ENCODE assay signal across 20 cellular contexts in the genomic region with DNA sequence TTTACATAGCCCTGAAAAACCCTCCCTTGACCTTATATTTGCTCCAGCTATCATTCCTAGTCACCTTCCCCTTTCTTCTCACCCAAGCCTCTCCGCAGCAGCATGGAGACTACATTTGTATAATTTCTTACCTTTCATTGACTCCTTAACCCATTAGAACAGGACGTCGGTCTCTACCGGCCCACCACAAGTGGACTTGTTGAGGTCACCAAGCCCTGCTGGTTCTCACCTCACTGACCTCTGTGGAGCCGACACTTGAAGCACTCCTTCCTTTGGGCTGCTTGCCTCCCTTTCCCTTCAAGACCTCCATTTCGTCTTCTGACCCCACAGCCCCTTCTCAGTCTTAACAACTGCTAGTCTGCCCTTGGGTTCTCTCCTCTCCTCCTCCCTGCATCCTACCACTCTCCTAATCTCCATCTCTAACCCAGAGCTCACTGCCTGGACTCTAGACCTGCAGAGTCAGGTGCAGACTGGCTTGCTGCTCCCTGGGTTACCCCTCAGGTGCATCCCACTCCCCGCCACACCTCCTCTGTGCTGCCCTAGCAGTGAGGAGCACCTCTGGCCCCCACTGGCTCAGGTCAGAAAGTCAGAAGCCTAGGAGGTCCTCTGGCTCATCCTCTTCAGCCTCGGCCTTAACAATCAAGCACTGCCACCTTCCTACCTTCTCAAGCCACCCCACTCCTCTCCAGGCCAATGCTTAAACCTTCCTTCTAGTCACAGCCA. TPM values are rescaled to one million over a fixed set of nuclear protein-coding genes. Genes with fewer than 3 reads are reported as not detected.
A peak's percentile ranks its signal among the peaks of the same experiment; 100 is the strongest.
DNase-seq lines count a peak whose midpoint lies in the region; TF ChIP-seq lines count a peak whose summit lies in the region.
"Had no signal": no experiment of that assay in that cellular context is flagged by ENCODE, and none has a peak within 500 bp of the region (broad histone marks: within the 10 kb centered on the region; RNA-seq: fewer than 3 reads in every experiment).

No MANE protein-coding gene starts in this region.

- no peak for TF ChIP-seq EP300 in sigmoid colon (IDR thresholded peaks at IDR 0.05)

- WGBS in sigmoid colon, 2 donors: 86 to 92% methylated on average over 8 of the region's 8 CpGs
- WGBS in testis, 2 donors: 90 to 93% methylated on average over 8 of the region's 8 CpGs

- peak overlapping the region; percentile 83 for H3K27ac Mint-ChIP-seq in activated naive CD4-positive, alpha-beta T cell treated with anti-CD3 and anti-CD28 coated beads, Interleukin-2, amount 50 U/mL, for 24 hours
- no peak overlapping the region for H3K27ac Mint-ChIP-seq in activated naive CD4-positive, alpha-beta T cell treated with anti-CD3 and anti-CD28 coated beads, Interleukin-2, amount 10 ng/mL, durations not matched to agents 7 days and 5 days
- peak overlapping the region; percentile 83 for H3K27ac Mint-ChIP-seq in endothelial cell (ENCODE audit: unreplicated experiment)
- H3K27ac Mint-ChIP-seq: GM23338, HFFc6 had no signal

- TF ChIP-seq POLR2A in sigmoid colon (IDR thresholded peaks at IDR 0.05): no peak
- TF ChIP-seq POLR2A in testis (IDR thresholded peaks at IDR 0.05): no peak

- H3K36me3 Mint-ChIP-seq in activated naive CD4-positive, alpha-beta T cell treated with anti-CD3 and anti-CD28 coated beads, Interleukin-2, amount 50 U/mL, for 24 hours: no peaks in the 10 kb centered on the region
- no peaks in the 10 kb centered on the region for H3K36me3 Mint-ChIP-seq in activated naive CD4-positive, alpha-beta T cell treated with anti-CD3 and anti-CD28 coated beads, Interleukin-2, amount 10 ng/mL, durations not matched to agents 7 days and 5 days
- peaks cover 40% of the 10 kb centered on the region for H3K36me3 Mint-ChIP-seq in endothelial cell (ENCODE audit: low read depth, unreplicated experiment)

- H3K9me3 Mint-ChIP-seq in activated naive CD4-positive, alpha-beta T cell treated with anti-CD3 and anti-CD28 coated beads, Interleukin-2, amount 50 U/mL, for 24 hours: no peaks in the 10 kb centered on the region
- H3K9me3 Mint-ChIP-seq in activated naive CD4-positive, alpha-beta T cell treated with anti-CD3 and anti-CD28 coated beads, Interleukin-2, amount 10 ng/mL, durations not matched to agents 7 days and 5 days: no peaks in the 10 kb centered on the region
- no peaks in the 10 kb centered on the region for H3K9me3 Mint-ChIP-seq in endothelial cell (ENCODE audit: unreplicated experiment)
- H3K9me3 Mint-ChIP-seq: GM23338, H9, HFFc6 had no signal

- no peaks in the 10 kb centered on the region for H3K27me3 Mint-ChIP-seq in activated naive CD4-positive, alpha-beta T cell treated with anti-CD3 and anti-CD28 coated beads, Interleukin-2, amount 50 U/mL, for 24 hours
- H3K27me3 Mint-ChIP-seq in activated naive CD4-positive, alpha-beta T cell treated with anti-CD3 and anti-CD28 coated beads, Interleukin-2, amount 10 ng/mL, durations not matched to agents 7 days and 5 days: peaks cover under 1% of the 10 kb centered on the region
- H3K27me3 Mint-ChIP-seq in endothelial cell (ENCODE audit: unreplicated experiment): peaks cover 16% of the 10 kb centered on the region

- intact Hi-C loops in sigmoid colon (cut with DNase I): no loop called here
- intact Hi-C loops in testis (cut with DNase I; ENCODE audit: low total_unique reads): no loop called here

- no peak overlapping the region for H3K4me3 Mint-ChIP-seq in activated naive CD4-positive, alpha-beta T cell treated with anti-CD3 and anti-CD28 coated beads, Interleukin-2, amount 50 U/mL, for 24 hours
- H3K4me3 Mint-ChIP-seq in activated naive CD4-positive, alpha-beta T cell treated with anti-CD3 and anti-CD28 coated beads, Interleukin-2, amount 10 ng/mL, durations not matched to agents 7 days and 5 days: no peak overlapping the region
- peak overlapping the region; percentile 43 for H3K4me3 Mint-ChIP-seq in endothelial cell (ENCODE audit: unreplicated experiment)
- H3K4me3 Mint-ChIP-seq: GM23338, H9, HFFc6 had no signal

- POLR2A ChIA-PET in HEK293 (lab: Yijun Ruan, JAX): no interaction called here

- no peak for DNase-seq in activated naive CD4-positive, alpha-beta T cell treated with anti-CD3 and anti-CD28 coated beads, Interleukin-2, amount 10 ng/mL, durations not matched to agents 7 days and 5 days
- DNase-seq in endothelial cell (ENCODE audit: low spot score) (no peak), sigmoid colon (peak; percentile 57), testis (no peak)
- DNase-seq in activated CD4-positive, CD25-positive, alpha-beta regulatory T cell (lab: John Stamatoyannopoulos, UW): no peak
- DNase-seq in stimulated activated naive CD4-positive, alpha-beta T cell (lab: John Stamatoyannopoulos, UW): no peak
- DNase-seq: ACHN, DMS53, H9, HFFc6, KBM-7, NCI-H1694, NCI-H2029 treated with DMSO at 0.1 percent for 48 hours, NCI-H526 treated with DMSO at 0.1 percent for 48 hours, PC-9 had no signal

- H3K9me3 ChIP-seq in HEK293 (ENCODE audit: control insufficient read depth, insufficient read depth, low read depth, low read length) (no peaks in the 10 kb centered on the region), sigmoid colon (no peaks in the 10 kb centered on the region), testis (no peaks in the 10 kb centered on the region)
- H3K9me3 ChIP-seq: SJSA1 had no signal

- H3K4me3 ChIP-seq in HEK293 (ENCODE audit: low read depth, low read length): no peak overlapping the region
- H3K4me3 ChIP-seq in sigmoid colon: no peak overlapping the region
- no peak overlapping the region for H3K4me3 ChIP-seq in testis
- H3K4me3 ChIP-seq: GM23338, PC-9, SJSA1 had no signal

- no peak overlapping the region for H3K27ac ChIP-seq in HEK293 (ENCODE audit: extremely low read depth, low read depth, low read length)
- no peak overlapping the region for H3K27ac ChIP-seq in sigmoid colon
- no peak overlapping the region for H3K27ac ChIP-seq in testis
- H3K27ac ChIP-seq: 22Rv1, PC-9, SJSA1 had no signal

- CTCF ChIA-PET in activated naive CD4-positive, alpha-beta T cell treated with anti-CD3 and anti-CD28 coated beads, Interleukin-2, amount 10 ng/mL, durations not matched to agents 7 days and 5 days (lab: Charles Lee): no interaction called here
- CTCF ChIA-PET in HEK293 (lab: Yijun Ruan, JAX): interaction anchor here (0.5 to 0.8 kb wide), 3 partner anchors 9 to 141 kb away, joined by 3 to 5 read pairs (median 5); no protein-coding TSS in a partner anchor

- H3K4me1 ChIP-seq in HEK293 (ENCODE audit: control insufficient read depth, insufficient read depth, low read length) (no peaks in the 10 kb centered on the region; the same call in 1 of the 2 replicates), sigmoid colon (peaks cover 0 to 12% (median 10%) of the 10 kb centered on the region in 4 donors), testis (peaks cover 14% of the 10 kb centered on the region)

- TF ChIP-seq CTCF in HEK293 (tag by site-specific recombination; IDR thresholded peaks at IDR 0.05): no peak
- no peak for TF ChIP-seq CTCF in endothelial cell (IDR thresholded peaks at IDR 0.05; ENCODE audit: unreplicated experiment)
- no peak for TF ChIP-seq CTCF in sigmoid colon (IDR thresholded peaks at IDR 0.05)
- no peak for TF ChIP-seq CTCF in testis (IDR thresholded peaks at IDR 0.05)

- peaks cover 5% of the 10 kb centered on the region for H3K4me1 Mint-ChIP-seq in activated naive CD4-positive, alpha-beta T cell treated with anti-CD3 and anti-CD28 coated beads, Interleukin-2, amount 50 U/mL, for 24 hours
- H3K4me1 Mint-ChIP-seq in activated naive CD4-positive, alpha-beta T cell treated with anti-CD3 and anti-CD28 coated beads, Interleukin-2, amount 10 ng/mL, durations not matched to agents 7 days and 5 days: peaks cover 5% of the 10 kb centered on the region
- H3K4me1 Mint-ChIP-seq in endothelial cell (ENCODE audit: unreplicated experiment): peaks cover 5% of the 10 kb centered on the region

- peaks cover 0 to 80% of the 10 kb centered on the region in 2 experiments; a peak in 2 of 3 replicates for H3K36me3 ChIP-seq in HEK293 (ENCODE audit: control insufficient read depth in 2 of 2, insufficient read depth in 1 of 2, low read length in 2 of 2)
- H3K36me3 ChIP-seq in sigmoid colon: peaks cover 0 to 39% (median 4%) of the 10 kb centered on the region in 4 donors
- H3K36me3 ChIP-seq in testis (ENCODE audit: low read depth, missing control alignments): no peaks in the 10 kb centered on the region

- H3K27me3 ChIP-seq in sigmoid colon (no peaks in the 10 kb centered on the region), testis (no peaks in the 10 kb centered on the region)
- H3K27me3 ChIP-seq: SJSA1 had no signal

TF ChIP-seq in HEK293, 187 proteins besides CTCF, POLR2A, EP300 and RAD21:
- TF ChIP-seq KLF16 (tag by site-specific recombination; IDR thresholded peaks at IDR 0.05): 0 out of 2 replicates have a peak, but pooled peaks have one; percentile 16
- TF ChIP-seq ZNF302 (tag by site-specific recombination; IDR thresholded peaks at IDR 0.05; ENCODE audit: low read depth): no peak
- no peak for TF ChIP-seq ZBTB20 (tag by site-specific recombination; IDR thresholded peaks at IDR 0.05)

RNA-seq across cellular contexts. Expression of gene SFXN5, which starts 5.3 kb away (rescaled TPM):
- total RNA-seq in endothelial cell (ENCODE audit: unreplicated experiment) (29.8 TPM), sigmoid colon (10 to 100 TPM in 2 of 4 donors, 1 to 10 TPM in 2; 6.7 to 27.1 (median 10.4) TPM), testis (10 to 100 TPM; 25.4 to 32.2 TPM)
- polyA plus RNA-seq in sigmoid colon (10 to 100 TPM in 2 of 3 donors, 1 to 10 TPM in 1; 5.4 to 15.3 (median 12.4) TPM), testis (ENCODE audit: insufficient read depth, low read depth, low replicate concordance) (24.0 TPM)

RNA-seq across cellular contexts. Expression of gene RAB11FIP5, which starts 35.9 kb away (rescaled TPM):
- total RNA-seq in endothelial cell (ENCODE audit: unreplicated experiment) (27.8 TPM), sigmoid colon (10 to 100 TPM; 13.9 to 24.4 (median 19.4) TPM), testis (100 to 1,000 TPM; 108 to 168 TPM)
- polyA plus RNA-seq in sigmoid colon (10 to 100 TPM in 2 of 3 donors, 1 to 10 TPM in 1; 9.6 to 13.2 (median 12.8) TPM), testis (ENCODE audit: insufficient read depth, low read depth, low replicate concordance) (332 TPM)
